ENCODE assay signal across 8 cellular contexts in genomic region chr14:49598479-49599301, GRCh38. TPM values are rescaled to one million over a fixed set of nuclear protein-coding genes. Genes with fewer than 3 reads are reported as not detected.
DNase-seq lines count a peak whose midpoint lies in the region; ATAC-seq and TF ChIP-seq lines count a peak whose summit lies in the region.

Gene LRR1 (plus strand): TSS chr14:49598940. CDS start chr14:49599021, 81 bp downstream.

- CTCF ChIA-PET in activated CD4-positive, alpha-beta memory T cell treated with anti-CD3 and anti-CD28 coated beads, Interleukin-2, amount 10 ng/mL, durations not matched to agents 7 days and 5 days (lab: Charles Lee) = interaction anchor here (0.8 to 3.6 kb wide), 10 partner anchors 12 to 264 kb away, joined by 3 to 39 read pairs (median 6); partner anchors contain the start of genes DNAAF2, KLHDC2, MGAT2 and RPL36AL

- peak within 1 kb of the TSS; percentile 94 to 99 for H3K9ac ChIP-seq in duodenal mucosa (ENCODE audit: low read depth in 1 of 2, low read length in 2 of 2)

- no peaks in the 10 kb centered on the region for H3K27me3 Mint-ChIP-seq in activated CD4-positive, alpha-beta memory T cell treated with anti-CD3 and anti-CD28 coated beads, Interleukin-2, amount 10 ng/mL, durations not matched to agents 7 days and 5 days

- H3K27ac Mint-ChIP-seq in activated CD4-positive, alpha-beta memory T cell treated with anti-CD3 and anti-CD28 coated beads, Interleukin-2, amount 10 ng/mL, durations not matched to agents 7 days and 5 days = peak within 1 kb of the TSS; percentile 95

- H3K27me3 ChIP-seq in duodenal mucosa (ENCODE audit: control insufficient read depth in 1 of 2, insufficient read depth in 2 of 2, low read length in 2 of 2) (no peaks in the 10 kb centered on the region), lower lobe of right lung (ENCODE audit: low read depth) (no peaks in the 10 kb centered on the region)

- H3K36me3 Mint-ChIP-seq in activated CD4-positive, alpha-beta memory T cell treated with anti-CD3 and anti-CD28 coated beads, Interleukin-2, amount 10 ng/mL, durations not matched to agents 7 days and 5 days (ENCODE audit: low read depth) = peaks cover 35% of the 10 kb centered on the region

- H3K4me1 ChIP-seq in duodenal mucosa (ENCODE audit: control insufficient read depth in 1 of 2, insufficient read depth in 2 of 2, low read length in 2 of 2) = peaks cover 13 to 15% of the 10 kb centered on the region in 2 donors
- peaks cover 16% of the 10 kb centered on the region for H3K4me1 ChIP-seq in lower lobe of right lung

- peak within 1 kb of the TSS; percentile 93 for H3K27ac ChIP-seq in C4-2B
- H3K27ac ChIP-seq in duodenal mucosa (ENCODE audit: low read depth, low read length) = peak within 1 kb of the TSS; percentile 97
- H3K27ac ChIP-seq in lower lobe of right lung = peak within 1 kb of the TSS; percentile 97

- ATAC-seq in GM19395 (IDR thresholded peaks at IDR 0.05; ENCODE audit: unreplicated experiment) (peak; percentile 58), HG03558 (IDR thresholded peaks at IDR 0.05; ENCODE audit: extremely low read depth, unreplicated experiment) (peak; percentile 42), lower lobe of right lung (peak; percentile 95)

- peaks cover 47% of the 10 kb centered on the region for H3K4me1 Mint-ChIP-seq in activated CD4-positive, alpha-beta memory T cell treated with anti-CD3 and anti-CD28 coated beads, Interleukin-2, amount 10 ng/mL, durations not matched to agents 7 days and 5 days

- intact Hi-C loops in lower lobe of right lung (cut with DNase I) = no loop called here

- H3K36me3 ChIP-seq in duodenal mucosa (ENCODE audit: control insufficient read depth in 1 of 2, insufficient read depth in 2 of 2, low read length in 2 of 2) = peaks cover 0 to 3% of the 10 kb centered on the region in 2 donors
- H3K36me3 ChIP-seq in lower lobe of right lung = no peaks in the 10 kb centered on the region

- H3K4me3 ChIP-seq in duodenal mucosa (ENCODE audit: low read depth in 1 of 2, low read length in 2 of 2) (peak within 1 kb of the TSS; percentile 82 to 99), lower lobe of right lung (peak within 1 kb of the TSS; percentile 98)

- POLR2A ChIA-PET in activated CD4-positive, alpha-beta memory T cell treated with anti-CD3 and anti-CD28 coated beads, Interleukin-2, amount 10 ng/mL, durations not matched to agents 7 days and 5 days (lab: Charles Lee) = interaction anchor here (0.6 to 14.5 kb wide), 26 partner anchors 9 to 713 kb away, joined by 3 to 291 read pairs (median 4); partner anchors contain the start of genes DMAC2L, DNAAF2, KLHDC2 and L2HGDH

- no peaks in the 10 kb centered on the region for H3K9me3 ChIP-seq in duodenal mucosa (ENCODE audit: control insufficient read depth in 1 of 2, low read length in 2 of 2)
- no peaks in the 10 kb centered on the region for H3K9me3 ChIP-seq in lower lobe of right lung

- no peaks in the 10 kb centered on the region for H3K9me3 Mint-ChIP-seq in activated CD4-positive, alpha-beta memory T cell treated with anti-CD3 and anti-CD28 coated beads, Interleukin-2, amount 10 ng/mL, durations not matched to agents 7 days and 5 days

- peak; percentile 89 for DNase-seq in NCI-H748 (lab: John Stamatoyannopoulos, UW; ENCODE audit: unreplicated experiment)
- peak; percentile 88 for DNase-seq in activated CD4-positive, alpha-beta memory T cell treated with anti-CD3 and anti-CD28 coated beads, Interleukin-2, amount 10 ng/mL, durations not matched to agents 7 days and 5 days
- DNase-seq in lower lobe of right lung = peak; percentile 92
- peak; percentile 54 to 82 (median 57) for DNase-seq in stimulated activated CD4-positive, alpha-beta T cell treated with anti-CD3 and anti-CD28 coated beads, TNF-alpha, amount 100 ng/mL, for 1 hour (ENCODE audit: low read depth in 3 of 3, low spot score in 1 of 3)

- peak within 1 kb of the TSS; percentile 95 for H3K4me3 Mint-ChIP-seq in activated CD4-positive, alpha-beta memory T cell treated with anti-CD3 and anti-CD28 coated beads, Interleukin-2, amount 10 ng/mL, durations not matched to agents 7 days and 5 days

- no peak for TF ChIP-seq CTCF in C4-2B (conservative IDR thresholded peaks at IDR 0.05)
- peak; percentile 12 for TF ChIP-seq CTCF in lower lobe of right lung (IDR thresholded peaks at IDR 0.05)

RNA-seq across cellular contexts. Expression of gene LRR1, which starts in this region (rescaled TPM):
- total RNA-seq in activated CD4-positive, alpha-beta memory T cell treated with anti-CD3 and anti-CD28 coated beads, Interleukin-2, amount 10 ng/mL, durations not matched to agents 7 days and 5 days = 10 to 100 TPM; 48.7 to 53.2 TPM
- 9.0 TPM for total RNA-seq in lower lobe of right lung

Comparison
In these comparisons a context has a peak if more than half of its experiments do, and no peak if none do; other contexts are left out.
1. Peak in every context shown above with its lines: DNase-seq, ATAC-seq, H3K4me3 ChIP-seq and H3K27ac ChIP-seq.
2. ATAC-seq: peak in every context shown above with its lines; median percentile 95 in lower lobe of right lung; 58 in GM19395; 42 in HG03558.